In genomic region chr4:80125252-80126177, GRCh38 we compare ENCODE assay signal across 8 cellular contexts. TPM values are rescaled to one million over a fixed set of nuclear protein-coding genes. Genes with fewer than 3 reads are reported as not detected.
DNase-seq lines count a peak whose midpoint lies in the region; ATAC-seq, FAIRE-seq and TF ChIP-seq lines count a peak whose summit lies in the region.

No MANE protein-coding gene starts in this region.

- CTCF ChIA-PET in K562 (lab: Yijun Ruan, JAX; ENCODE audit: low intra/inter-chr PET ratio): interaction anchor here (2.2 kb wide), 1 partner anchor 90 kb away, joined by 6 read pairs; no protein-coding TSS in a partner anchor

- DNase-seq in GM12865 (ENCODE audit: low read depth): peak; percentile 45
- no peak for DNase-seq in SK-N-MC (ENCODE audit: low read depth, low spot score)
- peak; percentile 28 to 76 (median 44) for DNase-seq in K562 (ENCODE audit: extremely low read depth in 1 of 4, low spot score in 3 of 4)
- DNase-seq in effector CD8-positive, alpha-beta T cell (lab: John Stamatoyannopoulos, UW): no peak
- no peak for DNase-seq in omental fat pad (ENCODE audit: low spot score)

- FAIRE-seq in K562 (lab: Jason Lieb, UNC): peak; percentile 26

- peak; percentile 44 for ATAC-seq in HG03039 (IDR thresholded peaks at IDR 0.05; ENCODE audit: unreplicated experiment)
- peak; percentile 74 for ATAC-seq in K562
- no peak for ATAC-seq in omental fat pad (ENCODE audit: low FRiP score)

- no peaks in the 10 kb centered on the region for H4K20me1 ChIP-seq in K562 (replicated peaks; ENCODE audit: control insufficient read depth, insufficient read depth, low read length)

- BruUV-seq in K562 (replicated peaks; lab: Mats Ljungman, UMichigan): TSS peak; percentile 80

- in situ Hi-C loops in K562 (cut with MboI): no loop called here

- H3K9me1 ChIP-seq in K562 (ENCODE audit: control insufficient read depth, insufficient read depth, low read length): no peaks in the 10 kb centered on the region

- H3K79me2 ChIP-seq in ACC112 (ENCODE audit: control insufficient read depth, insufficient read depth, low read length, unreplicated experiment): no peaks in the 10 kb centered on the region
- H3K79me2 ChIP-seq in K562 (ENCODE audit: control insufficient read depth, insufficient read depth, low read length): peaks cover 28% of the 10 kb centered on the region

- H3K36me3 ChIP-seq in ACC112 (ENCODE audit: insufficient read depth, low read length) (no peaks in the 10 kb centered on the region), SK-N-MC (ENCODE audit: insufficient read depth, low read length) (no peaks in the 10 kb centered on the region), K562 (ENCODE audit: control insufficient read depth, insufficient read depth, low read length) (no peaks in the 10 kb centered on the region), mucosa of rectum (ENCODE audit: control insufficient read depth in 2 of 2, insufficient read depth in 2 of 2, low read length in 2 of 2) (no peaks in the 10 kb centered on the region)

- TF ChIP-seq CTCF in GM12865 (IDR thresholded peaks at IDR 0.05; ENCODE audit: insufficient read depth, low read depth, low read length, missing control alignments) (peak; percentile 31), K562 (IDR thresholded peaks at IDR 0.05 in 2 of 3, conservative IDR thresholded peaks at IDR 0.05 in 1 of 3; ENCODE audit: insufficient read depth in 2 of 3, low read depth in 1 of 3, low read length in 3 of 3) (peak; percentile 37 to 59 (median 50); a peak in 5 of 6 replicates), omental fat pad (IDR thresholded peaks at IDR 0.05) (no peak)

- POLR2A ChIA-PET in K562 (lab: Yijun Ruan, JAX): interaction anchor here (0.7 to 1.7 kb wide), 4 partner anchors 12 to 250 kb away, joined by 3 to 6 read pairs (median 4); no protein-coding TSS in a partner anchor

- peak overlapping the region; percentile 37 for H3K9ac ChIP-seq in SK-N-MC (ENCODE audit: insufficient read length)
- peak overlapping the region; percentile 9 to 62; a peak in 2 of 4 replicates for H3K9ac ChIP-seq in K562 (ENCODE audit: insufficient read depth in 1 of 2, low read depth in 2 of 2, low read length in 2 of 2)
- H3K9ac ChIP-seq in mucosa of rectum (ENCODE audit: low read depth in 1 of 2, low read length in 2 of 2): no peak overlapping the region

- H2AFZ ChIP-seq in ACC112 (ENCODE audit: low read length, unreplicated experiment): peak overlapping the region; percentile 74
- peak overlapping the region; percentile 81 for H2AFZ ChIP-seq in K562 (ENCODE audit: low read depth, low read length)

- H3K4me1 ChIP-seq in ACC112 (ENCODE audit: control insufficient read depth, insufficient read depth, low read length, unreplicated experiment) (peaks cover 40% of the 10 kb centered on the region), K562 (replicated peaks in 1 of 2; ENCODE audit: control insufficient read depth in 2 of 2, insufficient read depth in 2 of 2, low read length in 2 of 2) (peaks cover 0 to 37% of the 10 kb centered on the region in 2 experiments; a peak in 4 of 5 replicates), mucosa of rectum (ENCODE audit: control insufficient read depth in 2 of 2, insufficient read depth in 2 of 2, low read length in 2 of 2) (no peaks in the 10 kb centered on the region)

- no peak for TF ChIP-seq POLR2A in K562 (conservative IDR thresholded peaks at IDR 0.05)

- intact Hi-C loops in K562 (cut with micrococcal nuclease): loop anchor here (2.0 to 5.0 kb wide), 4 partner anchors 52 to 118 kb away; partner anchors contain the start of gene ANTXR2

- peak overlapping the region; percentile 11 for H3K27ac ChIP-seq in ACC112 (ENCODE audit: low read depth, low read length)
- H3K27ac ChIP-seq in SK-N-MC: peak overlapping the region; percentile 55; the same call in 1 of the 2 replicates
- H3K27ac ChIP-seq in K562 (ENCODE audit: extremely low read depth, low read depth, low read length): peak overlapping the region; percentile 90
- peak overlapping the region; percentile 3 to 13 for H3K27ac ChIP-seq in mucosa of rectum (ENCODE audit: low read depth in 2 of 2, low read length in 2 of 2)

- H3K27me3 ChIP-seq in ACC112 (ENCODE audit: insufficient read depth, low read length) (no peaks in the 10 kb centered on the region), K562 (ENCODE audit: control insufficient read depth in 2 of 2, insufficient read depth in 2 of 2, low read length in 2 of 2) (no peaks in the 10 kb centered on the region), mucosa of rectum (ENCODE audit: control insufficient read depth in 2 of 2, insufficient read depth in 2 of 2, low read length in 2 of 2) (no peaks in the 10 kb centered on the region)

- H3K4me2 ChIP-seq in K562 (ENCODE audit: insufficient read depth, low read length): peak overlapping the region; percentile 57

- H3K9me3 ChIP-seq in SK-N-MC (ENCODE audit: low read depth, low read length) (no peaks in the 10 kb centered on the region), K562 (replicated peaks; ENCODE audit: control insufficient read depth, insufficient read depth, low read depth, low read length) (no peaks in the 10 kb centered on the region), mucosa of rectum (ENCODE audit: control insufficient read depth in 2 of 2, low read length in 2 of 2) (no peaks in the 10 kb centered on the region)

- WGBS in K562 (ENCODE audit: insufficient coverage, low coverage, missing lambda C conversion rate): 2% methylated on average over 4 of the region's 4 CpGs

- peak; percentile 52 to 57; a peak in 3 of 4 replicates for TF ChIP-seq RAD21 in K562 (CRISPR knock-in tag; conservative IDR thresholded peaks at IDR 0.05 in 1 of 2, IDR thresholded peaks at IDR 0.05 in 1 of 2)

- peak; percentile 85; the same call in 1 of the 2 replicates for TF ChIP-seq EP300 in K562 (IDR thresholded peaks at IDR 0.05; ENCODE audit: low read length)

- H3K4me3 ChIP-seq in ACC112 (ENCODE audit: low read depth, low read length) (peak overlapping the region; percentile 44), GM12865 (ENCODE audit: low read depth, low read length) (no peak overlapping the region), SK-N-MC (peak overlapping the region; percentile 40), K562 (peak overlapping the region; percentile 36), mucosa of rectum (ENCODE audit: low read length in 2 of 2) (no peak overlapping the region)

TF ChIP-seq in K562, 482 proteins besides CTCF, POLR2A, EP300 and RAD21 (continues in another document):
- TF ChIP-seq POLR3G (IDR thresholded peaks at IDR 0.05; ENCODE audit: extremely low read depth, insufficient read length, insufficient replicate concordance) (no peak), BRCA1 (IDR thresholded peaks at IDR 0.05) (no peak), BRCA1 (CRISPR knock-in tag; IDR thresholded peaks at IDR 0.05) (no peak), AFF4 (CRISPR knock-in tag; IDR thresholded peaks at IDR 0.05) (0 out of 2 replicates have a peak, but pooled peaks have one; percentile 33), TAF9B (IDR thresholded peaks at IDR 0.05; ENCODE audit: partially characterized antibody) (peak; percentile 37), C11orf30 (IDR thresholded peaks at IDR 0.05; ENCODE audit: low read depth) (peak; percentile 89), NCOA4 (IDR thresholded peaks at IDR 0.05; ENCODE audit: partially characterized antibody) (no peak), WHSC1 (IDR thresholded peaks at IDR 0.05; ENCODE audit: low read length) (no peak), TEAD1 (CRISPR knock-in tag; IDR thresholded peaks at IDR 0.05) (no peak)

RNA-seq across cellular contexts. Expression of gene ANTXR2, which starts 52.5 kb away (rescaled TPM):
- 163 and 271 TPM in 2 replicates for total RNA-seq in K562 (2011; cell fraction: chromatin; rRNA removed; ENCODE audit: low replicate concordance)
- 73.4 and 76.1 TPM in 2 replicates for total RNA-seq in K562 (2011; cell fraction: nucleolus; rRNA removed)
- total RNA-seq in K562 (2011; cell fraction: nucleoplasm; rRNA removed): 102 and 117 TPM in 2 replicates
- 39.1 and 50.5 TPM in 2 replicates for total RNA-seq in K562 (2014; rRNA removed)
- 75.4 and 103 TPM in 2 replicates for total RNA-seq in K562 (2014; rRNA removed; fragmentation: Illumina TruSeq; extraction: Trizol)
- total RNA-seq in K562 (2015; rRNA removed; fragmentation: Illumina TruSeq; extraction: Trizol): 60.3 and 61.8 TPM in 2 replicates
- total RNA-seq in K562 (2021): 68.1 and 83.8 TPM in 2 replicates
- polyA plus RNA-seq in K562 (2011; rRNA removed): 51.7 and 79.1 TPM in 2 replicates
- 10.2 and 18.4 TPM in 2 replicates for polyA plus RNA-seq in K562 (2011; cell fraction: cytosol; rRNA removed)
- 42.2 and 47.3 TPM in 2 replicates for polyA plus RNA-seq in K562 (2011; cell fraction: nucleus; rRNA removed)
- 69.7 and 118 TPM in 2 replicates for polyA plus RNA-seq in K562 (2012)
- 62.5 and 71.0 TPM in 2 replicates for polyA plus RNA-seq in K562 (2014; fragmentation: Illumina TruSeq; extraction: Trizol)
- 10 to 100 TPM; 10.1 to 26.6 TPM for polyA plus RNA-seq in K562 (2014; fragmentation: Nextera tagmentation; extraction: Ambion mirVana)
- 34.8 and 37.4 TPM in 2 replicates for polyA plus RNA-seq in K562 (2014; rRNA removed)
- polyA minus RNA-seq in K562 (2011; rRNA and poly(A)+ RNA removed): 139 and 146 TPM in 2 replicates
- 33.9 and 51.2 TPM in 2 replicates for polyA minus RNA-seq in K562 (2011; cell fraction: cytosol; rRNA and poly(A)+ RNA removed)
- polyA minus RNA-seq in K562 (2011; cell fraction: nucleus; rRNA and poly(A)+ RNA removed): 92.2 and 147 TPM in 2 replicates
- total RNA-seq in omental fat pad: 100 to 1,000 TPM in 3 of 4 donors, 10 to 100 TPM in 1; 86.7 to 208 (median 139) TPM

Comparison
In these comparisons a context has a peak if more than half of its experiments do, and no peak if none do; other contexts are left out.
1. H3K27ac ChIP-seq: peak in every context shown above with its lines; median percentile 90 in K562; 55 in SK-N-MC; 11 in ACC112; 8 in mucosa of rectum.
2. H3K4me3 ChIP-seq: peak in ACC112 (single experiment), SK-N-MC (single experiment) and K562 (single experiment); none in GM12865 (single experiment) and mucosa of rectum (0 of 2).
3. DNase-seq: peak in GM12865 (single experiment) and K562 (4 of 4); none in SK-N-MC (single experiment), effector CD8-positive, alpha-beta T cell (single experiment) and omental fat pad (single experiment).
4. CTCF ChIP-seq: peak in GM12865 (single experiment) and K562 (3 of 3); none in omental fat pad (0 of 3).
5. H3K9ac ChIP-seq: peak in SK-N-MC (single experiment) and K562 (2 of 2); none in mucosa of rectum (0 of 2).